2 cellular contexts compared by ENCODE assay signal in genomic region chr19:46727036-46727501, GRCh38.
TF ChIP-seq lines count a peak whose summit lies in the region.

No MANE protein-coding gene starts in this region.

TF ChIP-seq in K562, 482 proteins besides CTCF, POLR2A, EP300 and RAD21:
- TF ChIP-seq ATF4 (CRISPR knock-in tag; IDR thresholded peaks at IDR 0.05) (no peak), ATF3 (IDR thresholded peaks at IDR 0.05) (no peak), ATF3 (CRISPR knock-in tag; conservative IDR thresholded peaks at IDR 0.05) (no peak), MLLT1 (IDR thresholded peaks at IDR 0.05) (no peak), SRF (CRISPR knock-in tag; IDR thresholded peaks at IDR 0.05) (no peak), NRF1 (conservative IDR thresholded peaks at IDR 0.05 in 1 of 2, IDR thresholded peaks at IDR 0.05 in 1 of 2) (no peak), ZFPM2 (CRISPR knock-in tag; IDR thresholded peaks at IDR 0.05) (no peak), MBD2 (IDR thresholded peaks at IDR 0.05; ENCODE audit: borderline replicate concordance, low read depth) (no peak), HDAC1 (IDR thresholded peaks at IDR 0.05) (no peak), MCM3 (IDR thresholded peaks at IDR 0.05) (no peak), HNRNPUL1 (IDR thresholded peaks at IDR 0.05; ENCODE audit: low read length) (no peak), NCOR1 (IDR thresholded peaks at IDR 0.05) (no peak), TARDBP (IDR thresholded peaks at IDR 0.05) (no peak), THRAP3 (IDR thresholded peaks at IDR 0.05; ENCODE audit: borderline replicate concordance) (no peak), IFI16 (CRISPR knock-in tag; IDR thresholded peaks at IDR 0.05) (no peak), LARP7 (IDR thresholded peaks at IDR 0.05) (no peak), ARID4B (CRISPR knock-in tag; IDR thresholded peaks at IDR 0.05) (no peak), TSHZ1 (CRISPR knock-in tag; IDR thresholded peaks at IDR 0.05) (no peak)

TF ChIP-seq in liver, 16 proteins besides CTCF, POLR2A, EP300 and RAD21:
- peak; percentile 41 for TF ChIP-seq NR2F2 (IDR thresholded peaks at IDR 0.05)
- no peak for TF ChIP-seq TAF1 (conservative IDR thresholded peaks at IDR 0.05)
